In the genomic region with DNA sequence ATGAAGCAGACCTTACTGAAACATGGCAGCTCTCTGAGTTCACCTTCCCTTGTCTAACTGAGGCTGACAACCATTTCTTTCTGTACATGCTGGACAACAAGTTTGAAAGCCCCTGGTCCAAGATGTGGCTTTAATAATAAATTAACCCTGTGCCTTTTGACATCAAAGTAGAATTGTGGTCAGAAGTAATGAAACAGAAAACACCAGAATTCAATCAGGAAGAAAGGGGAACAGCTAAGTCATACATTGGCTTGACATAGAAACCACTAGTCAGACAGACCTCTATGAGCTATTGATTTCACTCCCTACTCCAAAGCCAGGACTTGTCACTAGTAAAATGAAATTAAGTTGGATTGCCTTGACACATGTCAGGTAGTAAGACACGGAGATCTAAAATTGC, we compare ENCODE assay signal across 14 cellular contexts.
DNase-seq lines count a peak whose midpoint lies in the region; ATAC-seq, FAIRE-seq and TF ChIP-seq lines count a peak whose summit lies in the region.
"Had no signal": no experiment of that assay in that cellular context is flagged by ENCODE, and none has a peak within 500 bp of the region (broad histone marks: within the 10 kb centered on the region; RNA-seq: fewer than 3 reads in every experiment).

No MANE protein-coding gene starts in this region.

- DNase-seq in GM12865 (ENCODE audit: low read depth) (peak; percentile 70), pons (ENCODE audit: low spot score) (no peak), kidney (no peak), G401 (ENCODE audit: low spot score) (no peak), mucosa of descending colon (no peak)
- DNase-seq: activated CD4-positive, alpha-beta T cell treated with anti-CD3 and anti-CD28 coated beads for 1 hour; activated naive CD4-positive, alpha-beta T cell treated with anti-CD3 and anti-CD28 coated beads, Interleukin-2, amount 50 U/mL, for 16 hours; DMS79 treated with DMSO at 0.1 percent for 48 hours; NCI-H1436 treated with DMSO at 0.1 percent for 48 hours; stimulated activated CD4-positive, alpha-beta T cell treated with anti-CD3 and anti-CD28 coated beads, Interleukin-4, amount 100 ng/mL, for 4 hours had no signal

- FAIRE-seq in kidney (lab: Jason Lieb, UNC): no peak
- FAIRE-seq: colon had no signal

- no peaks in the 10 kb centered on the region for H3K36me3 ChIP-seq in kidney (ENCODE audit: control insufficient read depth in 1 of 2, insufficient read depth in 2 of 2, low read length in 2 of 2)
- no peaks in the 10 kb centered on the region for H3K36me3 ChIP-seq in mucosa of descending colon (ENCODE audit: low read depth)

- H3K4me1 ChIP-seq in kidney (ENCODE audit: control insufficient read depth in 1 of 2, insufficient read depth in 1 of 2, low read depth in 1 of 2, low read length in 2 of 2) (peaks cover 0 to 2% of the 10 kb centered on the region in 2 donors), mucosa of descending colon (ENCODE audit: low read depth) (no peaks in the 10 kb centered on the region)

- H3K9me3 ChIP-seq in kidney (ENCODE audit: control insufficient read depth in 1 of 2, low read length in 2 of 2) (no peaks in the 10 kb centered on the region), mucosa of descending colon (no peaks in the 10 kb centered on the region)

- no peak overlapping the region for H3K4me3 ChIP-seq in GM12865 (ENCODE audit: low read depth, low read length)
- no peak overlapping the region for H3K4me3 ChIP-seq in kidney (ENCODE audit: low read length in 2 of 2)
- no peak overlapping the region for H3K4me3 ChIP-seq in mucosa of descending colon

- intact Hi-C loops in kidney (cut with DNase I) (no loop called here), mucosa of descending colon (cut with DNase I, micrococcal nuclease) (no loop called here)

- ATAC-seq in GM19351 (IDR thresholded peaks at IDR 0.05; ENCODE audit: unreplicated experiment): peak; percentile 85
- ATAC-seq in HG02642 (IDR thresholded peaks at IDR 0.05; ENCODE audit: poor library complexity, unreplicated experiment): peak; percentile 80
- ATAC-seq in HG03354 (IDR thresholded peaks at IDR 0.05; ENCODE audit: poor library complexity, severe bottlenecking, unreplicated experiment): peak; percentile 74
- no peak for ATAC-seq in mucosa of descending colon

- TF ChIP-seq CTCF in GM12865 (IDR thresholded peaks at IDR 0.05; ENCODE audit: insufficient read depth, low read depth, low read length, missing control alignments) (no peak), kidney (IDR thresholded peaks at IDR 0.05; ENCODE audit: borderline replicate concordance, extremely low read depth, insufficient read depth) (no peak), mucosa of descending colon (IDR thresholded peaks at IDR 0.05) (no peak)

- no peak overlapping the region for H3K9ac ChIP-seq in kidney (ENCODE audit: low read length in 2 of 2)

- H3K27ac ChIP-seq in kidney (ENCODE audit: low read depth in 2 of 2, low read length in 2 of 2): no peak overlapping the region

- in situ Hi-C loops in G401 (cut with HindIII; ENCODE audit: low sequenced_read_pairs): no loop called here
